8 cellular contexts compared by ENCODE assay signal in genomic region chr4:6331018-6331417, GRCh38.
DNase-seq lines count a peak whose midpoint lies in the region; ATAC-seq and TF ChIP-seq lines count a peak whose summit lies in the region.

No MANE protein-coding gene starts in this region.

- peaks cover 3% of the 10 kb centered on the region for H3K4me1 Mint-ChIP-seq in activated CD8-positive, alpha-beta memory T cell treated with anti-CD3 and anti-CD28 coated beads, Interleukin-2, amount 10 ng/mL, durations not matched to agents 7 days and 5 days
- no peaks in the 10 kb centered on the region for H3K4me1 Mint-ChIP-seq in endodermal cell

- no peaks in the 10 kb centered on the region for H3K4me1 ChIP-seq in endodermal cell (ENCODE audit: control insufficient read depth, insufficient read depth, low read length)

- H3K9me3 Mint-ChIP-seq in activated CD8-positive, alpha-beta memory T cell treated with anti-CD3 and anti-CD28 coated beads, Interleukin-2, amount 10 ng/mL, durations not matched to agents 7 days and 5 days (ENCODE audit: low read depth), result no peaks in the 10 kb centered on the region
- H3K9me3 Mint-ChIP-seq in endodermal cell, result peaks cover 16% of the 10 kb centered on the region

- peaks cover 28% of the 10 kb centered on the region for H3K27me3 Mint-ChIP-seq in activated CD8-positive, alpha-beta memory T cell treated with anti-CD3 and anti-CD28 coated beads, Interleukin-2, amount 10 ng/mL, durations not matched to agents 7 days and 5 days
- no peaks in the 10 kb centered on the region for H3K27me3 Mint-ChIP-seq in endodermal cell (ENCODE audit: insufficient read depth)

- H3K27me3 ChIP-seq in endodermal cell (ENCODE audit: control insufficient read depth, insufficient read depth, low read length, poor library complexity, severe bottlenecking), result no peaks in the 10 kb centered on the region

- WGBS in endodermal cell (ENCODE audit: insufficient coverage in 1 of 2, insufficient read length in 1 of 2), 2 experiments, result 91 to 100% methylated on average over 3 to 8 of the region's 8 CpGs

- H3K36me3 Mint-ChIP-seq in activated CD8-positive, alpha-beta memory T cell treated with anti-CD3 and anti-CD28 coated beads, Interleukin-2, amount 10 ng/mL, durations not matched to agents 7 days and 5 days, result no peaks in the 10 kb centered on the region
- H3K36me3 Mint-ChIP-seq in endodermal cell (ENCODE audit: low read depth), result peaks cover 27% of the 10 kb centered on the region

- H3K9me3 ChIP-seq in endodermal cell (ENCODE audit: control insufficient read depth, low read length), result peaks cover 12% of the 10 kb centered on the region

- no peak overlapping the region for H3K4me3 Mint-ChIP-seq in activated CD8-positive, alpha-beta memory T cell treated with anti-CD3 and anti-CD28 coated beads, Interleukin-2, amount 10 ng/mL, durations not matched to agents 7 days and 5 days
- H3K4me3 Mint-ChIP-seq in endodermal cell, result no peak overlapping the region

- peaks cover 4% of the 10 kb centered on the region for H3K36me3 ChIP-seq in endodermal cell (ENCODE audit: control insufficient read depth, insufficient read depth, low read length)

- no peak overlapping the region for H3K27ac ChIP-seq in endodermal cell (ENCODE audit: low read depth, low read length)

- no peak overlapping the region for H3K9ac ChIP-seq in endodermal cell (ENCODE audit: extremely low read depth, low read length, poor library complexity, severe bottlenecking)

- TF ChIP-seq CTCF in endodermal cell (conservative IDR thresholded peaks at IDR 0.05) (peak; percentile 82), retinal pigment epithelial cell (conservative IDR thresholded peaks at IDR 0.05; ENCODE audit: low read depth, low read length) (peak; percentile 79)

- no peak overlapping the region for H3K4me3 ChIP-seq in endodermal cell (ENCODE audit: low read length)
- no peak overlapping the region for H3K4me3 ChIP-seq in retinal pigment epithelial cell (ENCODE audit: low read length)

- ATAC-seq in activated CD8-positive, alpha-beta memory T cell treated with anti-CD3 and anti-CD28 coated beads, Interleukin-2, amount 10 ng/mL, durations not matched to agents 7 days and 5 days, result no peak
- no peak for ATAC-seq in esophagus mucosa
- no peak for ATAC-seq in HG03175 (IDR thresholded peaks at IDR 0.05; ENCODE audit: unreplicated experiment)

- CTCF ChIA-PET in activated CD8-positive, alpha-beta memory T cell treated with anti-CD3 and anti-CD28 coated beads, Interleukin-2, amount 10 ng/mL, durations not matched to agents 7 days and 5 days (lab: Charles Lee), result interaction anchor here (1.0 to 16.8 kb wide), 34 partner anchors 10 to 542 kb away, joined by 3 to 685 read pairs (median 4); partner anchors contain the start of genes JAKMIP1, MAN2B2 and WFS1

- no peak overlapping the region for H3K27ac Mint-ChIP-seq in activated CD8-positive, alpha-beta memory T cell treated with anti-CD3 and anti-CD28 coated beads, Interleukin-2, amount 10 ng/mL, durations not matched to agents 7 days and 5 days
- no peak overlapping the region for H3K27ac Mint-ChIP-seq in endodermal cell

- DNase-seq in activated CD8-positive, alpha-beta memory T cell treated with anti-CD3 and anti-CD28 coated beads, Interleukin-2, amount 10 ng/mL, durations not matched to agents 7 days and 5 days, result peak; percentile 61
- no peak for DNase-seq in activated CD8-positive, alpha-beta memory T cell treated with anti-CD3 and anti-CD28 coated beads for 24 hours
- DNase-seq in NAMALWA (ENCODE audit: low spot score) (peak; percentile 72), endodermal cell (peak; percentile 73), retinal pigment epithelial cell (ENCODE audit: low read depth) (no peak), putamen (ENCODE audit: low spot score) (no peak)

Comparison
In these comparisons a context has a peak if more than half of its experiments do, and no peak if none do; other contexts are left out.
1. DNase-seq: peak in activated CD8-positive, alpha-beta memory T cell treated with anti-CD3 and anti-CD28 coated beads, Interleukin-2, amount 10 ng/mL, durations not matched to agents 7 days and 5 days (single experiment), NAMALWA (single experiment) and endodermal cell (single experiment); none in activated CD8-positive, alpha-beta memory T cell treated with anti-CD3 and anti-CD28 coated beads for 24 hours (single experiment), retinal pigment epithelial cell (single experiment) and putamen (single experiment).